ENCODE assay signal across 18 cellular contexts in the genomic region with DNA sequence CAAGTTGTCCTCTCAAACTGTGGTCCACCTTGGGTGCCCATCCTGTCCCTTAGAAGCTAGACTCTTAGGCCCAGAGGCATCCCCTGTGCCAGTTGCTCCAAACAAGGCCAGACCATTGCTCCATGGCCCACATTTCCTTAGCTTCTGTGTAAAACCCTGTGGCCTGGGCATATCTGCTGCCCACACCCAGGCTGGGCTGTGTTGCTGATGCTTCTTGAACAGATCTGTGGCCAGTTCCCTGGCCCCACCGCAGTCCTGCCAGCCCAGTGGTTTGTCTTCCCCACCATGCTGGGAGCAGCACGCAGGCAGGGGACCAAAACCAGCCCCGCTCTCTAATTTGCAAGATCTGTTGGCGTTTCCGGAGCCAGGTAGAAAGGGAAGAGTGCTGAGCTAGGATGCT.
"Had no signal": no experiment of that assay in that cellular context is flagged by ENCODE, and none has a peak within 500 bp of the region (broad histone marks: within the 10 kb centered on the region; RNA-seq: fewer than 3 reads in every experiment).

No MANE protein-coding gene starts in this region.

- ATAC-seq: activated naive CD4-positive, alpha-beta T cell treated with anti-CD3 and anti-CD28 coated beads, Interleukin-2, amount 50 U/mL, for 72 hours; activated T-cell treated with anti-CD3 and anti-CD28 coated beads, Interleukin-2, amount 50 U/mL, for 4 hours; left lobe of liver had no signal

- FAIRE-seq: keratinocyte, small intestine had no signal

- DNase-seq: activated CD4-positive, alpha-beta memory T cell treated with anti-CD3 and anti-CD28 coated beads, Interleukin-2, amount 10 ng/mL, durations not matched to agents 7 days and 5 days; activated gamma-delta T cell; activated T-cell treated with anti-CD3 and anti-CD28 coated beads, Interleukin-2, amount 50 U/mL, for 4 hours; occipital lobe; small intestine; stimulated activated CD4-positive, alpha-beta T cell treated with anti-CD3 and anti-CD28 coated beads, Interleukin-4, amount 100 ng/mL, for 24 hours; stimulated activated naive CD4-positive, alpha-beta T cell; T-cell; T1000; tibial artery had no signal

- H3K36me3 ChIP-seq: cardiac muscle cell, right atrium auricular region, tibial artery had no signal

- H3K36me3 Mint-ChIP-seq: activated naive CD4-positive, alpha-beta T cell treated with anti-CD3 and anti-CD28 coated beads, Interleukin-2, amount 50 U/mL, for 72 hours; natural killer cell treated with Interleukin-12 subunit alpha and Interleukin-12 subunit beta and Interleukin-15 and Interleukin-18, amount 100 ng/mL, for 72 hours; T-cell had no signal

- H3K4me3 ChIP-seq: cardiac muscle cell, esophagus muscularis mucosa, right atrium auricular region, tibial artery had no signal

- H3K9me3 ChIP-seq: esophagus muscularis mucosa, right atrium auricular region, tibial artery had no signal

- H3K27me3 ChIP-seq: esophagus muscularis mucosa, right atrium auricular region, tibial artery had no signal

- H3K27ac Mint-ChIP-seq: activated CD4-positive, alpha-beta memory T cell treated with anti-CD3 and anti-CD28 coated beads, Interleukin-2, amount 10 ng/mL, durations not matched to agents 7 days and 5 days; natural killer cell treated with Interleukin-12 subunit alpha and Interleukin-12 subunit beta and Interleukin-15 and Interleukin-18, amount 100 ng/mL, for 72 hours; progenitor cell of endocrine pancreas; T-cell had no signal

- H3K27me3 Mint-ChIP-seq: progenitor cell of endocrine pancreas had no signal

- H3K4me3 Mint-ChIP-seq: activated CD4-positive, alpha-beta memory T cell treated with anti-CD3 and anti-CD28 coated beads, Interleukin-2, amount 10 ng/mL, durations not matched to agents 7 days and 5 days; activated T-cell treated with anti-CD3 and anti-CD28 coated beads, Interleukin-2, amount 50 U/mL, for 4 hours; natural killer cell treated with Interleukin-12 subunit alpha and Interleukin-12 subunit beta and Interleukin-15 and Interleukin-18, amount 100 ng/mL, for 72 hours; T-cell had no signal

- H3K4me1 ChIP-seq: tibial artery had no signal

- H3K27ac ChIP-seq: cardiac muscle cell, right atrium auricular region, tibial artery had no signal
